Comparison of ENCODE assay signal across 8 cellular contexts in genomic region chr20:16761305-16761829, GRCh38. TPM values are rescaled to one million over a fixed set of nuclear protein-coding genes. Genes with fewer than 3 reads are reported as not detected.
DNase-seq lines count a peak whose midpoint lies in the region; ATAC-seq and TF ChIP-seq lines count a peak whose summit lies in the region.

No MANE protein-coding gene starts in this region.

- peaks cover 0 to 8% of the 10 kb centered on the region in 2 donors for H3K4me1 ChIP-seq in breast epithelium

- DNase-seq in GM03348 (ENCODE audit: low spot score) (peak; percentile 75), NCI-H2029 (lab: John Stamatoyannopoulos, UW) (peak; percentile 73), T-helper 9 cell (peak; percentile 21), breast epithelium (ENCODE audit: low spot score in 2 of 2) (peak in 1 of 2 donors; percentile 36), inferior parietal cortex (ENCODE audit: extremely low spot score) (peak; percentile 85)
- peak in 3 of 4 experiments; percentile 1 to 21 (median 12) for DNase-seq in stimulated activated CD4-positive, alpha-beta T cell treated with anti-CD3 and anti-CD28 coated beads, Interleukin-1b, Interleukin-23, amount 100 ng/mL, for 24 hours (ENCODE audit: low read depth in 4 of 4, low spot score in 1 of 4)

- peak; percentile 42 to 82 (median 76) for TF ChIP-seq CTCF in breast epithelium (IDR thresholded peaks at IDR 0.05)

- ATAC-seq in HG02588 (IDR thresholded peaks at IDR 0.05; ENCODE audit: unreplicated experiment) (peak; percentile 47), GM19397 (IDR thresholded peaks at IDR 0.05; ENCODE audit: unreplicated experiment) (no peak)

- H3K9me3 ChIP-seq in breast epithelium = no peaks in the 10 kb centered on the region

- TF ChIP-seq POLR2A in breast epithelium (IDR thresholded peaks at IDR 0.05) = no peak

- intact Hi-C loops in breast epithelium (cut with DNase I; ENCODE audit: low total_unique reads) = no loop called here

- no peaks in the 10 kb centered on the region for H3K36me3 ChIP-seq in breast epithelium

- H3K27me3 ChIP-seq in breast epithelium = no peaks in the 10 kb centered on the region

- no peak overlapping the region for H3K27ac ChIP-seq in breast epithelium

- peak overlapping the region in 1 of 3 donors; percentile 15 for H3K4me3 ChIP-seq in breast epithelium

RNA-seq across cellular contexts. Expression of gene OTOR, which starts 13.2 kb away (rescaled TPM):
- not detected for total RNA-seq in breast epithelium

RNA-seq across cellular contexts. Expression of gene SNRPB2, which starts 31.5 kb away (rescaled TPM):
- 10 to 100 TPM; 26.6 to 34.8 (median 26.9) TPM for total RNA-seq in breast epithelium
